Comparison of ENCODE assay signal across 11 cellular contexts in the genomic region with DNA sequence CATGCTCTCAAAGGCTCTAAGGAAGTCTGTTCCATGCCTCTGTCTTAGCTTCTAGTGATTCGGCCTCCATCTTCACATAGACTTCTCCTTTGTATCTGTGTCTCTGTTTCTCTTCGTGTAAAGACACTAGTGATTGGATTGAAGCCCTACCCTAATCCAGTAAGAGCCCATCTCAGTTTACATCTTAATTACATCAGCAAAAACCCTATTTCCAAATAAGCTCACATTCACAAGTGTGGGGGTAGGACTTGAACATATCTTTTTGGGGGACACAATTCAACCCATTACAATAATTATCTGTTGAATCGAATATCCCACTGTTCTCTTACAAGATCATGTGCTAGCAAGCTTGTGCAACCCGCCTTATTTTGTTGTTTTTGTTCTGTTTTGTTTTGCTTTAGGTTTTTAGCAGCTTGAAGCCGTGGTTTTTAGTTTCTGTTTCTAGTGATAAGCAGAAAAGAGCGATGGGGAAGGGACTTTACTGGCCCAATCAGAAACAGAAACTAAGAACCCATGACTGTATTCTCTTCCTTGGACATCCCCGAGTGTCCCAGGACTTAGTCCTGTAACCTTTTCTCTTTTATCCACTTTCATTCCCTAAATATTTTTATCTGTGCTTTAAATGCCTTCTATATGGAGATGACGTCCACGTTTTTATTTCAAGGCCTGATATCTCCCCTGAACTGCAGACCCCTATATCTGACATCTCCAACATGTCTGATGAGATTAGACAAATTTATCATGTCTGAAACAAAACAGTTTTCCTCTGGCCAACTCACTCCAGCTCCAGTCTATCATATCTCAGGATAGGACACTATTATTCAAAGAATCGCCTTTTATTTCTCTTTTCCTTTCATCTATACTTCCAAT.
DNase-seq lines count a peak whose midpoint lies in the region; ATAC-seq and TF ChIP-seq lines count a peak whose summit lies in the region.
"Had no signal": no experiment of that assay in that cellular context is flagged by ENCODE, and none has a peak within 500 bp of the region (broad histone marks: within the 10 kb centered on the region; RNA-seq: fewer than 3 reads in every experiment).

No MANE protein-coding gene starts in this region.

- 87% methylated on average over 10 of the region's 10 CpGs for WGBS in smooth muscle cell (ENCODE audit: low lambda C conversion rate)

- ATAC-seq in GM19351 (IDR thresholded peaks at IDR 0.05; ENCODE audit: unreplicated experiment) (peak; percentile 69), HG03066 (IDR thresholded peaks at IDR 0.05; ENCODE audit: low read depth, unreplicated experiment) (peak; percentile 89), GM21526 (IDR thresholded peaks at IDR 0.05; ENCODE audit: low FRiP score, unreplicated experiment) (no peak), HG03469 (IDR thresholded peaks at IDR 0.05; ENCODE audit: unreplicated experiment) (no peak)
- ATAC-seq: gastroesophageal sphincter had no signal

- no peaks in the 10 kb centered on the region for H3K9me3 ChIP-seq in CD8-positive, alpha-beta memory T cell (ENCODE audit: low read length)
- H3K9me3 ChIP-seq in smooth muscle cell (replicated peaks; ENCODE audit: low read depth) = no peaks in the 10 kb centered on the region
- H3K9me3 ChIP-seq: gastroesophageal sphincter had no signal

- H3K27me3 ChIP-seq in CD8-positive, alpha-beta memory T cell (ENCODE audit: insufficient read depth, low read length, poor library complexity, severe bottlenecking) = no peaks in the 10 kb centered on the region
- H3K27me3 ChIP-seq in smooth muscle cell (ENCODE audit: low read depth) = no peaks in the 10 kb centered on the region
- H3K27me3 ChIP-seq: gastroesophageal sphincter had no signal

- peaks cover 0 to 2% (median 0%) of the 10 kb centered on the region in 5 donors for H3K9me3 Mint-ChIP-seq in CD8-positive, alpha-beta memory T cell
- H3K9me3 Mint-ChIP-seq in activated T-helper 2 cell treated with anti-CD3 and anti-CD28 coated beads, Interferon-gamma antibody, Interleukin-2, Interleukin-4, amounts not matched to agents 10 μg/mL and 5 μg/mL and 100 μg/mL, durations not matched to agents 14 hours and 24 hours and 36 hours = peaks cover 8% of the 10 kb centered on the region

- no peak overlapping the region for H2AFZ ChIP-seq in smooth muscle cell (ENCODE audit: low read depth)

- peak overlapping the region; percentile 6 for H3K4me3 ChIP-seq in CD8-positive, alpha-beta memory T cell (ENCODE audit: low read length)
- no peak overlapping the region for H3K4me3 ChIP-seq in smooth muscle cell
- H3K4me3 ChIP-seq: gastroesophageal sphincter had no signal

- H3K4me3 Mint-ChIP-seq in CD8-positive, alpha-beta memory T cell = peak overlapping the region; percentile 26 to 83 (median 61)
- H3K4me3 Mint-ChIP-seq in activated T-helper 2 cell treated with anti-CD3 and anti-CD28 coated beads, Interferon-gamma antibody, Interleukin-2, Interleukin-4, amounts not matched to agents 10 μg/mL and 5 μg/mL and 100 μg/mL, durations not matched to agents 14 hours and 24 hours and 36 hours (ENCODE audit: low read depth) = no peak overlapping the region

- DNase-seq in CD8-positive, alpha-beta memory T cell = no peak
- no peak for DNase-seq in activated T-helper 2 cell treated with anti-CD3 and anti-CD28 coated beads, Interferon-gamma antibody, Interleukin-2, Interleukin-4, amounts not matched to agents 10 μg/mL and 5 μg/mL and 100 μg/mL, durations not matched to agents 14 hours and 24 hours and 36 hours (ENCODE audit: low spot score)
- DNase-seq in superior temporal gyrus (ENCODE audit: extremely low spot score) (no peak), smooth muscle cell (lab: John Stamatoyannopoulos, UW; ENCODE audit: unreplicated experiment) (no peak)
- DNase-seq: caudate nucleus, NCI-H187 had no signal

- no peak overlapping the region for H3K9ac ChIP-seq in smooth muscle cell (ENCODE audit: low read depth)

- H3K79me2 ChIP-seq in smooth muscle cell (ENCODE audit: low read depth) = no peaks in the 10 kb centered on the region

- no peak overlapping the region for H3K4me2 ChIP-seq in smooth muscle cell

- H4K20me1 ChIP-seq in smooth muscle cell (ENCODE audit: low read depth) = no peaks in the 10 kb centered on the region

- peak overlapping the region; percentile 12 to 88 (median 56) for H3K27ac Mint-ChIP-seq in CD8-positive, alpha-beta memory T cell
- peak overlapping the region; percentile 14 for H3K27ac Mint-ChIP-seq in activated T-helper 2 cell treated with anti-CD3 and anti-CD28 coated beads, Interferon-gamma antibody, Interleukin-2, Interleukin-4, amounts not matched to agents 10 μg/mL and 5 μg/mL and 100 μg/mL, durations not matched to agents 14 hours and 24 hours and 36 hours

- no peak for TF ChIP-seq CTCF in smooth muscle cell (IDR thresholded peaks at IDR 0.05; ENCODE audit: borderline replicate concordance, insufficient read depth, poor library complexity, severe bottlenecking)

- H3F3A ChIP-seq in smooth muscle cell (ENCODE audit: low read depth) = no peaks in the 10 kb centered on the region

- no peaks in the 10 kb centered on the region for H3K36me3 ChIP-seq in CD8-positive, alpha-beta memory T cell (ENCODE audit: insufficient read depth, low read length)
- no peaks in the 10 kb centered on the region for H3K36me3 ChIP-seq in smooth muscle cell (ENCODE audit: low read depth)
- H3K36me3 ChIP-seq: gastroesophageal sphincter had no signal

- H3K4me1 Mint-ChIP-seq in CD8-positive, alpha-beta memory T cell = peaks cover 22 to 39% (median 32%) of the 10 kb centered on the region in 3 donors
- H3K4me1 Mint-ChIP-seq in activated T-helper 2 cell treated with anti-CD3 and anti-CD28 coated beads, Interferon-gamma antibody, Interleukin-2, Interleukin-4, amounts not matched to agents 10 μg/mL and 5 μg/mL and 100 μg/mL, durations not matched to agents 14 hours and 24 hours and 36 hours (ENCODE audit: low read depth) = peaks cover 13% of the 10 kb centered on the region

- H3K4me1 ChIP-seq in CD8-positive, alpha-beta memory T cell (ENCODE audit: insufficient read depth, low read length) = no peaks in the 10 kb centered on the region
- no peaks in the 10 kb centered on the region for H3K4me1 ChIP-seq in smooth muscle cell (ENCODE audit: low read depth)

- no peaks in the 10 kb centered on the region for H3K27me3 Mint-ChIP-seq in CD8-positive, alpha-beta memory T cell
- no peaks in the 10 kb centered on the region for H3K27me3 Mint-ChIP-seq in activated T-helper 2 cell treated with anti-CD3 and anti-CD28 coated beads, Interferon-gamma antibody, Interleukin-2, Interleukin-4, amounts not matched to agents 10 μg/mL and 5 μg/mL and 100 μg/mL, durations not matched to agents 14 hours and 24 hours and 36 hours (ENCODE audit: low read depth)

- POLR2A ChIA-PET in CD8-positive, alpha-beta memory T cell (lab: Charles Lee) = no interaction called here

- H3K36me3 Mint-ChIP-seq in CD8-positive, alpha-beta memory T cell = peaks cover 0 to 10% (median 0%) of the 10 kb centered on the region in 3 donors
- no peaks in the 10 kb centered on the region for H3K36me3 Mint-ChIP-seq in activated T-helper 2 cell treated with anti-CD3 and anti-CD28 coated beads, Interferon-gamma antibody, Interleukin-2, Interleukin-4, amounts not matched to agents 10 μg/mL and 5 μg/mL and 100 μg/mL, durations not matched to agents 14 hours and 24 hours and 36 hours (ENCODE audit: low read depth)

- CTCF ChIA-PET in CD8-positive, alpha-beta memory T cell (lab: Charles Lee) = no interaction called here

- intact Hi-C loops in activated T-helper 2 cell treated with anti-CD3 and anti-CD28 coated beads, Interferon-gamma antibody, Interleukin-2, Interleukin-4, amounts not matched to agents 10 μg/mL and 5 μg/mL and 100 μg/mL, durations not matched to agents 14 hours and 24 hours and 36 hours (cut with micrococcal nuclease) = loop anchor here (1.0 kb wide), 1 partner anchor 9 kb away; no protein-coding TSS in a partner anchor

- H3K27ac ChIP-seq in CD8-positive, alpha-beta memory T cell (ENCODE audit: low read depth, low read length) = peak overlapping the region; percentile 41
- H3K27ac ChIP-seq in smooth muscle cell (ENCODE audit: low read depth) = no peak overlapping the region
- H3K27ac ChIP-seq: gastroesophageal sphincter had no signal

Comparison
In these comparisons a context has a peak if more than half of its experiments do, and no peak if none do; other contexts are left out.
1. ATAC-seq: peak in GM19351 (single experiment) and HG03066 (single experiment); none in GM21526 (single experiment) and HG03469 (single experiment).